ENCODE assay signal across 1 cellular context in genomic region chr17:82300707-82301270, GRCh38.
A peak's percentile ranks its signal among the peaks of the same experiment; 100 is the strongest.
TF ChIP-seq lines count a peak whose summit lies in the region.

No MANE protein-coding gene starts in this region.

TF ChIP-seq in H1, 55 proteins besides CTCF, POLR2A, EP300 and RAD21:
- no peak for TF ChIP-seq CHD7 (IDR thresholded peaks at IDR 0.05; ENCODE audit: insufficient replicate concordance, low read length)
- TF ChIP-seq BCL11A (IDR thresholded peaks at IDR 0.05; ENCODE audit: low read depth in 2 of 2, low read length in 2 of 2): no peak
- peak; percentile 19; the same call in 1 of the 2 replicates for TF ChIP-seq EGR1 (IDR thresholded peaks at IDR 0.05; ENCODE audit: borderline replicate concordance, low read depth, low read length)
- TF ChIP-seq BACH1 (IDR thresholded peaks at IDR 0.05; ENCODE audit: low read length): no peak
- 0 out of 2 replicates have a peak, but pooled peaks have one; percentile 4 for TF ChIP-seq SRF (IDR thresholded peaks at IDR 0.05; ENCODE audit: low read depth, low read length)
- TF ChIP-seq KDM4A (IDR thresholded peaks at IDR 0.05; ENCODE audit: low read depth, low read length, severe bottlenecking): no peak
- peak; percentile 80 for TF ChIP-seq YY1 (IDR thresholded peaks at IDR 0.05; ENCODE audit: low read depth, low read length)
- TF ChIP-seq TBP (IDR thresholded peaks at IDR 0.05; ENCODE audit: low read depth, low read length): no peak
- TF ChIP-seq KDM1A (IDR thresholded peaks at IDR 0.05; ENCODE audit: borderline replicate concordance, low read length): no peak
- peak; percentile 42 for TF ChIP-seq MAX (IDR thresholded peaks at IDR 0.05)
- no peak for TF ChIP-seq CTBP2 (IDR thresholded peaks at IDR 0.05; ENCODE audit: borderline replicate concordance, insufficient read depth, insufficient read length, low read length)
- TF ChIP-seq GABPA (IDR thresholded peaks at IDR 0.05; ENCODE audit: borderline replicate concordance, insufficient read depth, low read length): peak; percentile 78; the same call in 1 of the 2 replicates
